Comparison of ENCODE assay signal across 10 cellular contexts in the genomic region with DNA sequence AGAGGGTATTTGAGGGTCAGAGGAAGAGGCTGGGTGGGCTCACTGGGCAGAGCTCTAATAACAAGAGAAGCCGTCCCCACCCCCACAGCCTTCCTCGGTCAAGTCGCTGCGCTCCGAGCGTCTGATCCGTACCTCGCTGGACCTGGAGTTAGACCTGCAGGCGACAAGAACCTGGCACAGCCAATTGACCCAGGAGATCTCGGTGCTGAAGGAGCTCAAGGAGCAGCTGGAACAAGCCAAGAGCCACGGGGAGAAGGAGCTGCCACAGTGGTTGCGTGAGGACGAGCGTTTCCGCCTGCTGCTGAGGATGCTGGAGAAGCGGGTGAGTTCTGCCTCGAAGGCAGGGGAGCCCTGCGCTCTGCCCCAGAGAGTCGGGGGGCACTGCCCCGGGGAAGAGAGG.
"Had no signal": no experiment of that assay in that cellular context is flagged by ENCODE, and none has a peak within 500 bp of the region (broad histone marks: within the 10 kb centered on the region; RNA-seq: fewer than 3 reads in every experiment).

No MANE protein-coding gene starts in this region.

- ATAC-seq: HCT116, HepG2 had no signal

- H3K9me3 Mint-ChIP-seq: HFFc6, IgD-negative memory B cell had no signal

- H3K4me1 Mint-ChIP-seq: IgD-negative memory B cell had no signal

- H3K4me1 ChIP-seq: HAP-1 had no signal

- DNase-seq: GOT3, H7, HFFc6, KBM-7 had no signal

- H3K27ac ChIP-seq: GM23248, HL-60 had no signal

- H3K27ac Mint-ChIP-seq: HFFc6, IgD-negative memory B cell had no signal

- H3K9ac ChIP-seq: GM23248 had no signal

- H3K4me3 ChIP-seq: GM23248, HAP-1 had no signal

- H3K27me3 Mint-ChIP-seq: IgD-negative memory B cell had no signal

- H3K9me3 ChIP-seq: HAP-1 had no signal

- H3K4me3 Mint-ChIP-seq: HFFc6 had no signal
